Comparison of ENCODE assay signal across 8 cellular contexts in the genomic region with DNA sequence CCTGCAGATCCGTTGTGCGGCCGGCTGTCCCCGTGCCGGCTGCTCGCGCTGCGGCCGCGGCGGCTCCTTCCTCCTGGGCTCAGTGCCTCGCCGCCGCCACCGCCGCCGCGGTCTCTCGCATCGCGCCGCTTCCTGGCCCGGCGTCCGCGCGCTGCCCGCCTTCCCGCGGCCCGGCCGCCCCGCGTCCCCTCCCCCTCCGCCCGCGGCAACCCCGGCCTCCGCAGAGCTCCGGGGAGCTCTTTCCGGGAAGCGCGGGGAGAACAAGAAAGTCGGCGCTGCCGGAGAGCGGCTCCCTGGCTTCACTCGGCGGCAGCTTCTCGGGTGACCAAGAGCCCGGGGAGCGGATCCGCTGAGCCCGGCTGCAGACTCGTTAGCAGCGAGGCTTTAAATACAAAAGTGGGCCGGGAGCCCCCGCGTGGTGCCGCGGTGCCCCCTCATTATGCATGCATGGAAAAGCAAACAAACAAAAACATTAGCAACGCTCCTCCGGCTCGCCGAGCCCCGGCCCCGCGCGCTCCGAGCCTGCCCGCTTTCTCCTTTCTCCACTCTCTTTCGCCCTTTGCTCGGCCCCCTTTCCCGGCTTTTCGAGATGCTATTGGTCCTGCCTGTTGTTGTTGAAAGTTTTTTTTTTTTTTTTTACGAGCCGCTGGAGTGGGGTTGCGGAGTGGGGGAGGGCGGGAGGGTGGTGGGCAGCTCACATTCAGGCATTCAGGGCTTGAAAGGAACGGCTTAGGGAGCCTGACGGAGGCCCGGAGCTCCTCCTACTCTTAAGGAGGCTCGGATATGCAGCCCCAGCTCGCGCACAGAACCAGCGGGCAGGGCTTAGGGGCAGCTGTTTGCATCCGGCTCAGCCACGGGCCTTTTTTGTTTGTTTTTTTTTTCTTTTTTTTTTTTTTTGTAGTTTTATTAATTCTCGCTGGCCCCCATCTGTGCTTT. TPM values are rescaled to one million over a fixed set of nuclear protein-coding genes. Genes with fewer than 3 reads are reported as not detected.
DNase-seq lines count a peak whose midpoint lies in the region; ATAC-seq and TF ChIP-seq lines count a peak whose summit lies in the region.

A gene with protein sequence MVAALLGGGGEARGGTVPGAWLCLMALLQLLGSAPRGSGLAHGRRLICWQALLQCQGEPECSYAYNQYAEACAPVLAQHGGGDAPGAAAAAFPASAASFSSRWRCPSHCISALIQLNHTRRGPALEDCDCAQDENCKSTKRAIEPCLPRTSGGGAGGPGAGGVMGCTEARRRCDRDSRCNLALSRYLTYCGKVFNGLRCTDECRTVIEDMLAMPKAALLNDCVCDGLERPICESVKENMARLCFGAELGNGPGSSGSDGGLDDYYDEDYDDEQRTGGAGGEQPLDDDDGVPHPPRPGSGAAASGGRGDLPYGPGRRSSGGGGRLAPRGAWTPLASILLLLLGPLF (minus strand): TSS at position 361 of the 936 bp plus-strand sequence. CDS start 727 bp downstream, outside the sequence.

- no peak for TF ChIP-seq CTCF in AG10803 (conservative IDR thresholded peaks at IDR 0.05; ENCODE audit: low read length)
- TF ChIP-seq CTCF in Peyer's patch (IDR thresholded peaks at IDR 0.05), result no peak
- no peak for TF ChIP-seq CTCF in fibroblast of mammary gland (conservative IDR thresholded peaks at IDR 0.05; ENCODE audit: control insufficient read depth, insufficient read depth, low read depth, low read length)

- POLR2A ChIA-PET in naive thymus-derived CD4-positive, alpha-beta T cell (lab: Charles Lee), result interaction anchor here (0.6 kb wide), 1 partner anchor 924 kb away, joined by 3 read pairs; no protein-coding TSS in a partner anchor

- H3K27me3 ChIP-seq in Peyer's patch, result peaks cover 0 to 5% of the 10 kb centered on the region in 2 donors
- H3K27me3 ChIP-seq in naive thymus-derived CD4-positive, alpha-beta T cell (ENCODE audit: control insufficient read depth in 2 of 2, insufficient read depth in 2 of 2, low read length in 2 of 2), result peaks cover 10 to 23% of the 10 kb centered on the region in 2 donors

- H3K4me3 Mint-ChIP-seq in naive thymus-derived CD4-positive, alpha-beta T cell, result peak within 1 kb of the TSS; percentile 80 to 95 (median 90)
- peak within 1 kb of the TSS; percentile 73 for H3K4me3 Mint-ChIP-seq in stimulated activated effector memory CD8-positive, alpha-beta T cell treated with anti-CD3 and anti-CD28 coated beads, Interleukin-12 subunit alpha, Interleukin-12 subunit beta, amount 100 ng/mL, for 72 hours

- peak; percentile 31 for ATAC-seq in HG03558 (IDR thresholded peaks at IDR 0.05; ENCODE audit: extremely low read depth, unreplicated experiment)
- ATAC-seq in naive thymus-derived CD4-positive, alpha-beta T cell, result peak; percentile 76
- peak; percentile 84 for ATAC-seq in stimulated activated effector memory CD8-positive, alpha-beta T cell treated with anti-CD3 and anti-CD28 coated beads, Interleukin-12 subunit alpha, Interleukin-12 subunit beta, amount 100 ng/mL, for 72 hours

- CTCF ChIA-PET in naive thymus-derived CD4-positive, alpha-beta T cell (lab: Charles Lee), result interaction anchor here (0.6 to 2.3 kb wide), 4 partner anchors 9 to 888 kb away, joined by 3 to 7 read pairs (median 4); no protein-coding TSS in a partner anchor

- H3K27ac ChIP-seq in Peyer's patch, result peak within 1 kb of the TSS; percentile 52 to 86 (median 68)
- H3K27ac ChIP-seq in naive thymus-derived CD4-positive, alpha-beta T cell (ENCODE audit: low read depth, low read length), result peak within 1 kb of the TSS; percentile 49

- intact Hi-C loops in naive thymus-derived CD4-positive, alpha-beta T cell (cut with micrococcal nuclease), result loop anchor here (1.0 to 10.0 kb wide), 8 partner anchors 377 to 1440 kb away; a partner anchor contains a TSS

- no peaks in the 10 kb centered on the region for H3K36me3 Mint-ChIP-seq in naive thymus-derived CD4-positive, alpha-beta T cell
- no peaks in the 10 kb centered on the region for H3K36me3 Mint-ChIP-seq in stimulated activated effector memory CD8-positive, alpha-beta T cell treated with anti-CD3 and anti-CD28 coated beads, Interleukin-12 subunit alpha, Interleukin-12 subunit beta, amount 100 ng/mL, for 72 hours

- peaks cover 0 to 3% (median 0%) of the 10 kb centered on the region in 11 donors for H3K9me3 Mint-ChIP-seq in naive thymus-derived CD4-positive, alpha-beta T cell
- H3K9me3 Mint-ChIP-seq in stimulated activated effector memory CD8-positive, alpha-beta T cell treated with anti-CD3 and anti-CD28 coated beads, Interleukin-12 subunit alpha, Interleukin-12 subunit beta, amount 100 ng/mL, for 72 hours, result peaks cover 2% of the 10 kb centered on the region

- DNase-seq in AG10803 (ENCODE audit: low read depth) (peak; percentile 99), GM19238 (ENCODE audit: insufficient read length, low spot score) (peak; percentile 46), Peyer's patch (peak; percentile 59 to 88 (median 75)), fibroblast of mammary gland (ENCODE audit: low read depth) (peak; percentile 97)
- peak; percentile 50 for DNase-seq in activated T-helper 9 cell treated with anti-CD3 and anti-CD28 coated beads, Interleukin-2, amount 50 U/mL, for 16 hours (ENCODE audit: low read depth)
- DNase-seq in naive thymus-derived CD4-positive, alpha-beta T cell, result peak; percentile 21 to 62 (median 50)
- DNase-seq in stimulated activated effector memory CD8-positive, alpha-beta T cell treated with anti-CD3 and anti-CD28 coated beads, Interleukin-12 subunit alpha, Interleukin-12 subunit beta, amount 100 ng/mL, for 72 hours (ENCODE audit: low spot score in 2 of 2), result peak; percentile 30 to 75

- H3K36me3 ChIP-seq in Peyer's patch, result no peaks in the 10 kb centered on the region
- peaks cover 0 to 3% (median 0%) of the 10 kb centered on the region in 3 experiments for H3K36me3 ChIP-seq in naive thymus-derived CD4-positive, alpha-beta T cell (ENCODE audit: control insufficient read depth in 2 of 3, insufficient read depth in 3 of 3, low read length in 3 of 3)

- peaks cover 0 to 10% (median 4%) of the 10 kb centered on the region in 4 donors for H3K4me1 ChIP-seq in Peyer's patch
- H3K4me1 ChIP-seq in naive thymus-derived CD4-positive, alpha-beta T cell (ENCODE audit: control insufficient read depth in 2 of 2, insufficient read depth in 2 of 2, low read length in 2 of 2), result peaks cover 5 to 13% of the 10 kb centered on the region in 2 donors

- H3K4me3 ChIP-seq in AG10803 (ENCODE audit: low read length), result peak within 1 kb of the TSS; percentile 97
- peak within 1 kb of the TSS; percentile 57 to 91 (median 72) for H3K4me3 ChIP-seq in Peyer's patch
- H3K4me3 ChIP-seq in fibroblast of mammary gland (ENCODE audit: control insufficient read depth, low read depth, low read length), result peak within 1 kb of the TSS; percentile 87
- peak within 1 kb of the TSS; percentile 47 for H3K4me3 ChIP-seq in naive thymus-derived CD4-positive, alpha-beta T cell (ENCODE audit: low read length)

- no peak for TF ChIP-seq POLR2A in Peyer's patch (IDR thresholded peaks at IDR 0.05)

- peak within 1 kb of the TSS in 4 of 9 donors; percentile 13 to 75 (median 57) for H3K27ac Mint-ChIP-seq in naive thymus-derived CD4-positive, alpha-beta T cell
- no peak within 1 kb of the TSS for H3K27ac Mint-ChIP-seq in stimulated activated effector memory CD8-positive, alpha-beta T cell treated with anti-CD3 and anti-CD28 coated beads, Interleukin-12 subunit alpha, Interleukin-12 subunit beta, amount 100 ng/mL, for 72 hours

- no peaks in the 10 kb centered on the region for H3K9me3 ChIP-seq in Peyer's patch
- no peaks in the 10 kb centered on the region for H3K9me3 ChIP-seq in naive thymus-derived CD4-positive, alpha-beta T cell (ENCODE audit: control insufficient read depth in 2 of 3, low read length in 3 of 3)

- peaks cover 7 to 26% (median 15%) of the 10 kb centered on the region in 7 donors for H3K4me1 Mint-ChIP-seq in naive thymus-derived CD4-positive, alpha-beta T cell
- H3K4me1 Mint-ChIP-seq in stimulated activated effector memory CD8-positive, alpha-beta T cell treated with anti-CD3 and anti-CD28 coated beads, Interleukin-12 subunit alpha, Interleukin-12 subunit beta, amount 100 ng/mL, for 72 hours, result peaks cover 18% of the 10 kb centered on the region

- peaks cover 21 to 42% (median 25%) of the 10 kb centered on the region in 5 donors for H3K27me3 Mint-ChIP-seq in naive thymus-derived CD4-positive, alpha-beta T cell

RNA-seq across cellular contexts. Expression of the gene that starts here (rescaled TPM):
- total RNA-seq in Peyer's patch, result 10 to 100 TPM in 2 of 4 donors, 1 to 10 TPM in 2; 2.3 to 22.1 (median 9.8) TPM
- total RNA-seq in naive thymus-derived CD4-positive, alpha-beta T cell, result under 1 TPM; 0.07 to 0.51 (median 0.16) TPM
- polyA plus RNA-seq in naive thymus-derived CD4-positive, alpha-beta T cell, result under 1 TPM in 1 of 2 donors, not detected in 1; 0.18 TPM

Comparison
In these comparisons a context has a peak if more than half of its experiments do, and no peak if none do; other contexts are left out.
1. Peak in every context shown above with its lines: DNase-seq, ATAC-seq, H3K4me3 ChIP-seq and H3K27ac ChIP-seq.
2. Peak in DNase-seq, ATAC-seq, H3K4me3 ChIP-seq and H3K27ac ChIP-seq in naive thymus-derived CD4-positive, alpha-beta T cell; RNA of the gene not detected or under 1 TPM.
3. DNase-seq: peak in every context shown above with its lines; median percentile 99 in AG10803; 97 in fibroblast of mammary gland; 75 in Peyer's patch; 52 in stimulated activated effector memory CD8-positive, alpha-beta T cell treated with anti-CD3 and anti-CD28 coated beads, Interleukin-12 subunit alpha, Interleukin-12 subunit beta, amount 100 ng/mL, for 72 hours; 50 in activated T-helper 9 cell treated with anti-CD3 and anti-CD28 coated beads, Interleukin-2, amount 50 U/mL, for 16 hours; 50 in naive thymus-derived CD4-positive, alpha-beta T cell; 46 in GM19238.
4. H3K4me3 ChIP-seq: peak in every context shown above with its lines; median percentile 97 in AG10803; 87 in fibroblast of mammary gland; 72 in Peyer's patch; 47 in naive thymus-derived CD4-positive, alpha-beta T cell.
5. ATAC-seq: peak in every context shown above with its lines; median percentile 84 in stimulated activated effector memory CD8-positive, alpha-beta T cell treated with anti-CD3 and anti-CD28 coated beads, Interleukin-12 subunit alpha, Interleukin-12 subunit beta, amount 100 ng/mL, for 72 hours; 76 in naive thymus-derived CD4-positive, alpha-beta T cell; 31 in HG03558.